8 cellular contexts compared by ENCODE assay signal in genomic region chr12:111434680-111435338, GRCh38. TPM values are rescaled to one million over a fixed set of nuclear protein-coding genes. Genes with fewer than 3 reads are reported as not detected.
DNase-seq lines count a peak whose midpoint lies in the region; ATAC-seq lines count a peak whose summit lies in the region.

No MANE protein-coding gene starts in this region.

- peak; percentile 61 for DNase-seq in AG08395 (ENCODE audit: low spot score)
- peak; percentile 64 to 65 for DNase-seq in activated CD4-positive, alpha-beta T cell treated with anti-CD3 and anti-CD28 coated beads for 24 hours (ENCODE audit: low read depth in 2 of 2)
- peak; percentile 57 for DNase-seq in cerebellar cortex (ENCODE audit: low spot score)
- peak; percentile 47 for DNase-seq in mucosa of gallbladder (ENCODE audit: low spot score)
- peak; percentile 75 to 90 for DNase-seq in stimulated activated CD8-positive, alpha-beta memory T cell treated with anti-CD3 and anti-CD28 coated beads, Interleukin-7, amount 100 ng/mL, for 48 hours (ENCODE audit: extremely low read depth in 1 of 2, low read depth in 1 of 2)
- no peak for DNase-seq in AML-193 (lab: John Stamatoyannopoulos, UW)

- ATAC-seq in GM19452 (IDR thresholded peaks at IDR 0.05; ENCODE audit: unreplicated experiment) (peak; percentile 65), HG03565 (IDR thresholded peaks at IDR 0.05; ENCODE audit: unreplicated experiment) (peak; percentile 48)

RNA-seq across cellular contexts. Expression of gene SH2B3, which starts 29.1 kb away (rescaled TPM):
- 21.8 TPM for total RNA-seq in mucosa of gallbladder

Comparison
In these comparisons a context has a peak if more than half of its experiments do, and no peak if none do; other contexts are left out.
1. DNase-seq: peak in AG08395 (single experiment), activated CD4-positive, alpha-beta T cell treated with anti-CD3 and anti-CD28 coated beads for 24 hours (2 of 2), cerebellar cortex (single experiment), mucosa of gallbladder (single experiment) and stimulated activated CD8-positive, alpha-beta memory T cell treated with anti-CD3 and anti-CD28 coated beads, Interleukin-7, amount 100 ng/mL, for 48 hours (2 of 2); none in AML-193 (0 of 2).